ENCODE assay signal across 9 cellular contexts in the genomic region with DNA sequence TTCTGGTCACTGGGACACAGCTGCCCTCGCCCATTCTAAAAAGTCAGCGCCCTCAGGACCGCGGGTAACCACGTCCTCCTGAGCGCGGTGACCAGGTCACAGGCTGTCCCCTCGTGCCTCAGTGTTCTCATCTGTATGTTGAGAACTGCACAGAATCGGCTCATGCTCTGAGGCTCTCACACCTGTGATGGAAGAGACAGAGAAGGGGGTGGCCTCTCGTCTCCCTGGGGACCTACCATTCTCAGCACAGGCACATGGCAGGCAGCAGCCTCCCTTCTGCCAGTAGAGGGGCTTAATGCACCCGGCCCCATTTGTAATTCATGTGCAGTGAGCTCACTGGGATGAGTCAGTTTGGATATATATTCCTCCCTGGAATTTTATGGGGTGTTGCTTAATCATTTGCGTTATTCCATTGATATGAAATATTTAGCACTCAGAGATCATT. TPM values are rescaled to one million over a fixed set of nuclear protein-coding genes. Genes with fewer than 3 reads are reported as not detected.
DNase-seq lines count a peak whose midpoint lies in the region; FAIRE-seq and TF ChIP-seq lines count a peak whose summit lies in the region.
"Not testable (repeated sequence)": the region's sequence is repeated elsewhere in the genome, so short reads cannot be mapped to it uniquely, and the experiment has no call there.
"Had no signal": no experiment of that assay in that cellular context is flagged by ENCODE, and none has a peak within 500 bp of the region (broad histone marks: within the 10 kb centered on the region; RNA-seq: fewer than 3 reads in every experiment).

No MANE protein-coding gene starts in this region.

- H3K4me2 ChIP-seq in MM.1S (ENCODE audit: low read depth, low read length) = peak overlapping the region; percentile 80
- peak overlapping the region; percentile 68 to 74 for H3K4me2 ChIP-seq in H1 (ENCODE audit: insufficient read depth in 1 of 2, low read depth in 2 of 2, low read length in 2 of 2)

- TF ChIP-seq RAD21 in H1 (IDR thresholded peaks at IDR 0.05 in 1 of 2, conservative IDR thresholded peaks at IDR 0.05 in 1 of 2; ENCODE audit: low read depth in 2 of 2, low read length in 2 of 2) = not testable (repeated sequence)

- peaks cover 22% of the 10 kb centered on the region for H3K4me1 Mint-ChIP-seq in activated T-helper 2 cell treated with anti-CD3 and anti-CD28 coated beads, Interferon-gamma antibody, Interleukin-2, Interleukin-4, amounts not matched to agents 10 μg/mL and 5 μg/mL and 100 μg/mL, durations not matched to agents 14 hours and 24 hours and 36 hours (ENCODE audit: low read depth)

- H2BK12ac ChIP-seq in H1 (ENCODE audit: low read depth, low read length) = 0 out of 2 replicates have a peak overlapping the region, but pooled peaks have one; percentile 9

- peak overlapping the region; percentile 90 for H3K27ac ChIP-seq in MM.1S (ENCODE audit: low read length)
- peak overlapping the region; percentile 86 for H3K27ac ChIP-seq in RWPE1
- peak overlapping the region; percentile 73; the same call in 1 of the 2 replicates for H3K27ac ChIP-seq in H1 (ENCODE audit: low read depth, low read length)
- not testable (repeated sequence) for H3K27ac ChIP-seq in kidney (ENCODE audit: low read depth in 2 of 2, low read length in 2 of 2)
- H3K27ac ChIP-seq in transverse colon = peak overlapping the region; percentile 92 to 98 (median 94)

- not testable (repeated sequence) for TF ChIP-seq CTCF in MM.1S (IDR thresholded peaks at IDR 0.05; ENCODE audit: low read length); RWPE1 (conservative IDR thresholded peaks at IDR 0.05; ENCODE audit: low read depth); H1 (IDR thresholded peaks at IDR 0.05; ENCODE audit: control extremely low read depth in 1 of 3, insufficient read depth in 1 of 3, low read depth in 1 of 3, low read length in 3 of 3); kidney (IDR thresholded peaks at IDR 0.05; ENCODE audit: borderline replicate concordance, extremely low read depth, insufficient read depth); transverse colon (IDR thresholded peaks at IDR 0.05)

- WGBS in H1 (ENCODE audit: extremely low coverage in 1 of 2, insufficient coverage in 1 of 2, insufficient read length in 1 of 2, insufficient replicate concordance in 2 of 2, low coverage in 1 of 2, low lambda C conversion rate in 2 of 2, missing lambda C conversion rate in 1 of 2), 2 experiments = 12% methylated on average over 12 of the region's 12 CpGs; no CpG with 5 or more reads in 1 of the 2 experiments
- 2 to 33% methylated on average over 1 to 12 of the region's 12 CpGs for WGBS in transverse colon (ENCODE audit: low coverage in 1 of 2), 2 donors

- not testable (repeated sequence) for H3K56ac ChIP-seq in H1 (replicated peaks; ENCODE audit: insufficient read length, low read depth, low read length)

- CTCF ChIA-PET in RWPE1 (lab: Yijun Ruan, JAX) = not testable (repeated sequence)
- CTCF ChIA-PET in H1 (lab: Charles Lee; ENCODE audit: partially characterized antibody) = interaction anchor here (0.6 to 0.9 kb wide), 3 partner anchors 176 to 349 kb away, joined by 3 read pairs; no protein-coding TSS in a partner anchor

- H3F3A ChIP-seq in MM.1S (ENCODE audit: insufficient read depth, low read length) = peaks cover 17% of the 10 kb centered on the region

- H3K79me1 ChIP-seq in H1 (ENCODE audit: low read depth, low read length) = not testable (repeated sequence)

- H3K36me3 ChIP-seq in MM.1S (replicated peaks; ENCODE audit: insufficient read depth, low read length); H1 (ENCODE audit: control insufficient read depth in 2 of 4, insufficient read depth in 4 of 4, low read length in 3 of 4); kidney (ENCODE audit: control insufficient read depth in 1 of 2, insufficient read depth in 2 of 2, low read length in 2 of 2); transverse colon: not testable (repeated sequence)

- H3K79me2 ChIP-seq in MM.1S (ENCODE audit: low read length); H1 (ENCODE audit: control insufficient read depth in 1 of 2, insufficient read depth in 2 of 2, low read length in 2 of 2): not testable (repeated sequence)

- peak overlapping the region; percentile 86; the same call in 1 of the 2 replicates for H2AK5ac ChIP-seq in H1 (ENCODE audit: low read depth, low read length)

- H2BK120ac ChIP-seq in H1 (replicated peaks; ENCODE audit: low read depth, low read length) = not testable (repeated sequence)

- H3K4me3 Mint-ChIP-seq in activated T-helper 2 cell treated with anti-CD3 and anti-CD28 coated beads, Interferon-gamma antibody, Interleukin-2, Interleukin-4, amounts not matched to agents 10 μg/mL and 5 μg/mL and 100 μg/mL, durations not matched to agents 14 hours and 24 hours and 36 hours (ENCODE audit: low read depth) = peak overlapping the region; percentile 76

- H3K36me3 Mint-ChIP-seq in activated T-helper 2 cell treated with anti-CD3 and anti-CD28 coated beads, Interferon-gamma antibody, Interleukin-2, Interleukin-4, amounts not matched to agents 10 μg/mL and 5 μg/mL and 100 μg/mL, durations not matched to agents 14 hours and 24 hours and 36 hours (ENCODE audit: low read depth) = not testable (repeated sequence)

- not testable (repeated sequence) for H3K27me3 Mint-ChIP-seq in activated T-helper 2 cell treated with anti-CD3 and anti-CD28 coated beads, Interferon-gamma antibody, Interleukin-2, Interleukin-4, amounts not matched to agents 10 μg/mL and 5 μg/mL and 100 μg/mL, durations not matched to agents 14 hours and 24 hours and 36 hours (ENCODE audit: low read depth)

- FAIRE-seq in H1 (lab: Jason Lieb, UNC); kidney (lab: Jason Lieb, UNC): not testable (repeated sequence)

- H3K18ac ChIP-seq in H1 (ENCODE audit: extremely low read depth, low read length) = peak overlapping the region; percentile 42; the same call in 1 of the 2 replicates

- H3K9me2 ChIP-seq in MM.1S (replicated peaks; ENCODE audit: insufficient read depth, low read length) = not testable (repeated sequence)

- not testable (repeated sequence) for TF ChIP-seq POLR2A in H1 (IDR thresholded peaks at IDR 0.05; ENCODE audit: control extremely low read depth in 1 of 2, low read depth in 2 of 2, low read length in 2 of 2); transverse colon (IDR thresholded peaks at IDR 0.05)

- not testable (repeated sequence) for H2BK20ac ChIP-seq in H1 (ENCODE audit: low read length)

- H3K27me3 ChIP-seq in MM.1S (replicated peaks; ENCODE audit: insufficient read depth, low read length); H1 (replicated peaks in 1 of 4; ENCODE audit: control insufficient read depth in 3 of 4, extremely low read depth in 1 of 4, insufficient read depth in 3 of 4, low read length in 3 of 4); transverse colon: not testable (repeated sequence)

- POLR2A ChIA-PET in RWPE1 (lab: Yijun Ruan, JAX; ENCODE audit: low non-redundant PET); H1 (lab: Charles Lee; ENCODE audit: partially characterized antibody): not testable (repeated sequence)

- intact Hi-C loops in activated T-helper 2 cell treated with anti-CD3 and anti-CD28 coated beads, Interferon-gamma antibody, Interleukin-2, Interleukin-4, amounts not matched to agents 10 μg/mL and 5 μg/mL and 100 μg/mL, durations not matched to agents 14 hours and 24 hours and 36 hours (cut with micrococcal nuclease) = loop anchor here (10.0 kb wide), 1 partner anchor 152 kb away; no protein-coding TSS in a partner anchor
- intact Hi-C loops in kidney (cut with DNase I); transverse colon (cut with DNase I; ENCODE audit: low total_unique reads): not testable (repeated sequence)

- H3K9ac ChIP-seq in MM.1S (ENCODE audit: low read length) (peak overlapping the region; percentile 95), H1 (replicated peaks in 1 of 4; ENCODE audit: extremely low read depth in 1 of 4, low read depth in 3 of 4, low read length in 3 of 4) (peak overlapping the region in 3 of 4 experiments; percentile 49 to 67 (median 65); a peak in 5 of 7 replicates), kidney (ENCODE audit: low read length in 2 of 2) (peak overlapping the region; percentile 17 to 65)

- not testable (repeated sequence) for H3K14ac ChIP-seq in H1 (ENCODE audit: insufficient read length)

- H3K4me3 ChIP-seq in MM.1S (ENCODE audit: low read length) (peak overlapping the region; percentile 79), H1 (ENCODE audit: extremely low read depth in 1 of 4, insufficient read depth in 2 of 4, low read depth in 3 of 4, low read length in 4 of 4) (peak overlapping the region; percentile 17 to 72 (median 66)), kidney (ENCODE audit: low read length in 2 of 2) (peak overlapping the region in 1 of 2 donors; percentile 78), transverse colon (peak overlapping the region; percentile 62 to 99 (median 82))

- in situ Hi-C loops in transverse colon (cut with MboI; ENCODE audit: low pct_ligation_motif_present in 1 of 4, low pct_unique_long_range_greater_than_20kb in 1 of 4, low sequenced_read_pairs in 3 of 4) = not testable (repeated sequence)

- H4K91ac ChIP-seq in H1 (replicated peaks; ENCODE audit: insufficient read length, low read length) = not testable (repeated sequence)

- H2BK15ac ChIP-seq in H1 (ENCODE audit: low read length) = not testable (repeated sequence)

- peak overlapping the region; percentile 81; the same call in 1 of the 2 replicates for H4K8ac ChIP-seq in H1 (ENCODE audit: extremely low read depth, insufficient read depth, low read length)

- H3K27ac Mint-ChIP-seq in activated T-helper 2 cell treated with anti-CD3 and anti-CD28 coated beads, Interferon-gamma antibody, Interleukin-2, Interleukin-4, amounts not matched to agents 10 μg/mL and 5 μg/mL and 100 μg/mL, durations not matched to agents 14 hours and 24 hours and 36 hours = peak overlapping the region; percentile 75

- H3K23ac ChIP-seq in H1 (ENCODE audit: insufficient read length) = not testable (repeated sequence)

- not testable (repeated sequence) for H3K9me3 ChIP-seq in MM.1S (replicated peaks; ENCODE audit: insufficient read depth, low read length); H1 (ENCODE audit: insufficient read depth in 2 of 2, low read depth in 1 of 2, low read length in 1 of 2); kidney (ENCODE audit: control insufficient read depth in 1 of 2, low read length in 2 of 2); transverse colon

- not testable (repeated sequence) for H3K4ac ChIP-seq in H1 (replicated peaks; ENCODE audit: insufficient read length, low read depth, low read length)

- H4K20me1 ChIP-seq in MM.1S (ENCODE audit: insufficient read depth, low read length); H1 (replicated peaks in 1 of 2; ENCODE audit: control insufficient read depth in 1 of 2, insufficient read depth in 2 of 2, low read length in 2 of 2): not testable (repeated sequence)

- TF ChIP-seq EP300 in H1 (IDR thresholded peaks at IDR 0.05; ENCODE audit: borderline replicate concordance in 1 of 2, low read depth in 2 of 2, low read length in 2 of 2); transverse colon (IDR thresholded peaks at IDR 0.05; ENCODE audit: low read depth): not testable (repeated sequence)

- H2BK5ac ChIP-seq in H1 (ENCODE audit: low read depth, low read length) = peak overlapping the region; percentile 75; the same call in 1 of the 2 replicates

- H3K9me3 Mint-ChIP-seq in activated T-helper 2 cell treated with anti-CD3 and anti-CD28 coated beads, Interferon-gamma antibody, Interleukin-2, Interleukin-4, amounts not matched to agents 10 μg/mL and 5 μg/mL and 100 μg/mL, durations not matched to agents 14 hours and 24 hours and 36 hours = not testable (repeated sequence)

- H4K5ac ChIP-seq in H1 (ENCODE audit: insufficient read length, low read depth, low read length) = not testable (repeated sequence)

- not testable (repeated sequence) for H3K23me2 ChIP-seq in H1 (ENCODE audit: low read depth, low read length)

- peak; percentile 25 for DNase-seq in GF-D8 (lab: John Stamatoyannopoulos, UW)
- peak; percentile 40 for DNase-seq in MM.1S
- DNase-seq in RWPE1 (ENCODE audit: low spot score); activated T-helper 2 cell treated with anti-CD3 and anti-CD28 coated beads, Interferon-gamma antibody, Interleukin-2, Interleukin-4, amounts not matched to agents 10 μg/mL and 5 μg/mL and 100 μg/mL, durations not matched to agents 14 hours and 24 hours and 36 hours (ENCODE audit: low spot score); transverse colon: not testable (repeated sequence)
- peak in 1 of 2 experiments; percentile 54 for DNase-seq in H1 (ENCODE audit: low read depth in 1 of 2, low spot score in 2 of 2)
- peak; percentile 72 for DNase-seq in kidney
- DNase-seq in pons (ENCODE audit: low spot score) = peak; percentile 21

- H3K4me1 ChIP-seq in MM.1S (ENCODE audit: low read length) (peaks cover 23% of the 10 kb centered on the region), transverse colon (peaks cover 0 to 17% (median 6%) of the 10 kb centered on the region in 4 donors)
- H3K4me1 ChIP-seq in H1 (replicated peaks in 1 of 4; ENCODE audit: control insufficient read depth in 3 of 4, insufficient read depth in 4 of 4, low read length in 3 of 4); kidney (ENCODE audit: control insufficient read depth in 1 of 2, insufficient read depth in 1 of 2, low read depth in 1 of 2, low read length in 2 of 2): not testable (repeated sequence)

- peak overlapping the region; percentile 30 for H2AFZ ChIP-seq in MM.1S (ENCODE audit: low read length)
- H2AFZ ChIP-seq in H1 (ENCODE audit: low read length) = peak overlapping the region; percentile 13; the same call in 1 of the 2 replicates

RNA-seq across cellular contexts. Expression of gene ROPN1B, which starts 51.9 kb away (rescaled TPM):
- total RNA-seq in activated T-helper 2 cell treated with anti-CD3 and anti-CD28 coated beads, Interferon-gamma antibody, Interleukin-2, Interleukin-4, amounts not matched to agents 10 μg/mL and 5 μg/mL and 100 μg/mL, durations not matched to agents 14 hours and 24 hours and 36 hours = not detected in 2 replicates
- total RNA-seq in H1 (2021; fragmentation: NEBNext Ultra II Directional; extraction: Animal tissue kit (Norgen Biotek cat#: 25700)) = 0.36 TPM in 1 of 2 replicates, not detected in the other
- 0.09 and 0.30 TPM in 2 replicates for polyA plus RNA-seq in H1 (2011; rRNA removed)
- 0.45 TPM for polyA plus RNA-seq in H1 (2011; cell fraction: cytosol; rRNA removed)
- 0.37 TPM for polyA plus RNA-seq in H1 (2011; cell fraction: nucleus; rRNA removed)
- 0.28 to 0.60 TPM in 2 of 4 replicates, not detected in the others for polyA plus RNA-seq in H1 (2012, experiment 1 of 2)
- not detected for polyA plus RNA-seq in H1 (2012, experiment 2 of 2)
- polyA plus RNA-seq in H1 (2013, experiment 1 of 2) = 0.12 TPM
- polyA plus RNA-seq in H1 (2013, experiment 2 of 2) = 0.09 TPM
- polyA minus RNA-seq in H1 (2011; rRNA and poly(A)+ RNA removed) = not detected in 2 replicates
- not detected for polyA minus RNA-seq in H1 (2011; cell fraction: cytosol; rRNA and poly(A)+ RNA removed)
- polyA minus RNA-seq in H1 (2011; cell fraction: nucleus; rRNA and poly(A)+ RNA removed) = not detected
- total RNA-seq in kidney = not detected
- polyA plus RNA-seq in kidney (ENCODE audit: insufficient read depth, low read depth, low replicate concordance) = not detected
- total RNA-seq in transverse colon = not detected
- total RNA-seq: mucosa of gallbladder had no signal

Comparison
In these comparisons a context has a peak if more than half of its experiments do, and no peak if none do; other contexts are left out.
1. H3K9ac ChIP-seq: peak in every context shown above with its lines; median percentile 95 in MM.1S; 65 in H1; 41 in kidney.